27 cellular contexts compared by ENCODE assay signal in the genomic region with DNA sequence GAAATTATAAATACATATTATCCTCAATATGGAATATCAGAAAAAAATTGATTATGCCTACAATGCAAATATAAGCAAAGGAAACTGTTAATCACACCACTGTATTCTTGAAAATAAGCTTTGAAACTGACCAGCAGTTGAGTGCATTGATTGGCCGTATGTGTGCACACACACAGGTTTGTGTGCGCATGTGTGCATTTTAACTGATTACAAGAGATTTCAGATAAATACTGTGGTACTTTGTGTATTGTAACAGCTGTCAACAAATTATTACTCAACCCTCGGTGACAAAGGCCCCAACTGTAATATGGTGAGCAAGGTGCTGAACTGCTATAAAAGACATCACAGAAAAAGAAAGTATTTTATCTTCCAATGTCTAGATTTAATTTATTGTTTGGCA.
"Had no signal": no experiment of that assay in that cellular context is flagged by ENCODE, and none has a peak within 500 bp of the region (broad histone marks: within the 10 kb centered on the region; RNA-seq: fewer than 3 reads in every experiment).

No MANE protein-coding gene starts in this region.

- H3K4me3 ChIP-seq: stomach, suprapubic skin, testis, thoracic aorta, thyroid gland, tibial artery, tibial nerve, transverse colon, upper lobe of left lung, upper lobe of right lung, uterus, vagina had no signal

- H3K9me3 ChIP-seq: suprapubic skin, testis, thyroid gland, transverse colon, upper lobe of right lung, uterus had no signal

- H3K36me3 ChIP-seq: stomach, suprapubic skin, thoracic aorta, thyroid gland, tibial artery, tibial nerve, transverse colon, upper lobe of left lung, upper lobe of right lung, uterus, vagina had no signal

- DNase-seq: stimulated activated CD4-positive, alpha-beta T cell treated with anti-CD3 and anti-CD28 coated beads, Interleukin-2, amount 100 ng/mL, for 48 hours; stimulated activated CD4-positive, alpha-beta T cell treated with anti-CD3 and anti-CD28 coated beads, Interleukin-4, amount 100 ng/mL, for 1 hour; stimulated activated CD4-positive, alpha-beta T cell treated with anti-CD3 and anti-CD28 coated beads, Interleukin-4, amount 100 ng/mL, for 24 hours; stimulated activated CD4-positive, alpha-beta T cell treated with anti-CD3 and anti-CD28 coated beads, Interleukin-4, amount 100 ng/mL, for 4 hours; stimulated activated CD8-positive, alpha-beta memory T cell treated with anti-CD3 and anti-CD28 coated beads, Interleukin-4, amount 100 ng/mL, for 48 hours; stimulated activated naive B cell treated with anti-CD40 and anti-IgM and Interleukin-4, amounts not matched to agents 10 μg/mL and 1 μg/mL and 100 μg/mL, for 72 hours; stimulated activated naive CD4-positive, alpha-beta T cell; stimulated activated naive CD4-positive, alpha-beta T cell treated with Interleukin-2 at 50 U/mL for 16 hours; stimulated activated naive CD8-positive, alpha-beta T cell treated with anti-CD3 and anti-CD28 coated beads, Interleukin-15, amount 100 ng/mL, for 72 hours; stimulated activated naive CD8-positive, alpha-beta T cell treated with anti-CD3 and anti-CD28 coated beads, Interleukin-15, Interleukin-2, amounts not matched to agents 100 U/mL and 50 U/mL, for 24 hours; stomach; substantia nigra; testis; thyroid gland; tibial artery; transverse colon; trophoblast cell; upper lobe of left lung; upper lobe of right lung; uterus had no signal

- H3K4me1 ChIP-seq: stomach, suprapubic skin, testis, tibial artery, tibial nerve, transverse colon, upper lobe of left lung, upper lobe of right lung, uterus, vagina had no signal

- H3K27me3 ChIP-seq: stomach, suprapubic skin, testis, thyroid gland, tibial artery, tibial nerve, transverse colon, upper lobe of left lung, upper lobe of right lung, uterus, vagina had no signal

- ATAC-seq: stimulated activated effector memory CD8-positive, alpha-beta T cell treated with anti-CD3 and anti-CD28 coated beads, Interleukin-12 subunit alpha, Interleukin-12 subunit beta, amount 100 ng/mL, for 72 hours; stimulated activated memory B cell treated with anti-CD40 and anti-IgM and Interleukin-4, amounts not matched to agents 10 μg/mL and 1 μg/mL and 100 μg/mL, for 72 hours; stimulated activated naive B cell treated with anti-CD40 and anti-IgM and Interleukin-4, amounts not matched to agents 10 μg/mL and 1 μg/mL and 100 μg/mL, for 72 hours; stimulated activated naive CD8-positive, alpha-beta T cell treated with anti-CD3 and anti-CD28 coated beads, Interleukin-15, amount 100 ng/mL, for 72 hours; stimulated activated naive CD8-positive, alpha-beta T cell treated with anti-CD3 and anti-CD28 coated beads, Interleukin-15, Interleukin-2, amounts not matched to agents 100 U/mL and 50 U/mL, for 24 hours; upper lobe of right lung had no signal

- H3K27ac ChIP-seq: stomach, suprapubic skin, testis, thoracic aorta, thyroid gland, tibial artery, tibial nerve, transverse colon, upper lobe of left lung, upper lobe of right lung, uterus, vagina had no signal

- FAIRE-seq: urothelium cell line had no signal
